ENCODE assay signal across 23 cellular contexts in the genomic region with DNA sequence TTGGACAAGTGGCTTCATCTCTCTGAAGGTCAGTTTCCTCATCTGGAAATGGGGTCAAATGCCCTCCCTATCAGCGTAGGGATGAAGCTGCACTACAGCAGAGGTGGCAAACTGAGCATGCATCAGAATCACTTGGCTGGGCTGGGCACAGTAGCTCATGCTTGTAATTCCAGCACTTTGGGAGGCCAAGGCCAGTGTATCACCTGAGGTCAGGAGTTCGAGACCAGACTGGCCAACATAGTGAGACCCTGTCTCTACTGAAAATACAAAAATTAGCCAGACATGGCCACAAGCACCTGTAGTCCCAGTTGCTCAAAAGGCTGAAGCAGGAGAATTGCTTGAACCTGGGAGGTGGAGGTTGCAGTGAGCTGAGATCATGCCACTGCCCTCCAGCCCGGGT. TPM values are rescaled to one million over a fixed set of nuclear protein-coding genes. Genes with fewer than 3 reads are reported as not detected.
"Had no signal": no experiment of that assay in that cellular context is flagged by ENCODE, and none has a peak within 500 bp of the region (broad histone marks: within the 10 kb centered on the region; RNA-seq: fewer than 3 reads in every experiment).

No MANE protein-coding gene starts in this region.

- H3K4me2 ChIP-seq: hepatocyte had no signal

- H3K4me3 Mint-ChIP-seq: effector memory CD8-positive, alpha-beta T cell; nephron progenitor cell; stimulated activated naive B cell treated with anti-CD40 and anti-IgM and Interleukin-4, amounts not matched to agents 10 μg/mL and 1 μg/mL and 100 μg/mL, for 72 hours; stimulated activated naive CD8-positive, alpha-beta T cell treated with anti-CD3 and anti-CD28 coated beads, Interleukin-15, amount 100 ng/mL, for 72 hours had no signal

- H3K27ac ChIP-seq: epithelial cell of prostate, esophagus squamous epithelium, foreskin keratinocyte, hepatocyte, psoas muscle, testis, tibial nerve had no signal

- H3K4me1 ChIP-seq: psoas muscle, testis had no signal

- DNase-seq: effector memory CD8-positive, alpha-beta T cell; esophagus squamous epithelium; foreskin keratinocyte; head of caudate nucleus; mammary epithelial cell; naive thymus-derived CD4-positive, alpha-beta T cell; nephron progenitor cell; psoas muscle; retina; stimulated activated CD4-positive, alpha-beta T cell treated with anti-CD3 and anti-CD28 coated beads, Interleukin-2, amount 100 ng/mL, for 24 hours; stimulated activated CD4-positive, alpha-beta T cell treated with anti-CD3 and anti-CD28 coated beads, Interleukin-4, amount 100 ng/mL, for 4 hours; stimulated activated naive B cell treated with anti-CD40 and anti-IgM and Interleukin-4, amounts not matched to agents 10 μg/mL and 1 μg/mL and 100 μg/mL, for 72 hours; stimulated activated naive CD8-positive, alpha-beta T cell treated with anti-CD3 and anti-CD28 coated beads, Interleukin-15, amount 100 ng/mL, for 72 hours; testis had no signal

- H3K36me3 Mint-ChIP-seq: naive thymus-derived CD4-positive, alpha-beta T cell; stimulated activated naive B cell treated with anti-CD40 and anti-IgM and Interleukin-4, amounts not matched to agents 10 μg/mL and 1 μg/mL and 100 μg/mL, for 72 hours had no signal

- H3K36me3 ChIP-seq: esophagus squamous epithelium, tibial nerve had no signal

- H3K4me3 ChIP-seq: esophagus squamous epithelium, hepatocyte, psoas muscle, skin epidermis, testis, tibial nerve had no signal

- H3K9me3 ChIP-seq: esophagus squamous epithelium, psoas muscle, testis, tibial nerve had no signal

- H3K27me3 ChIP-seq: foreskin keratinocyte, testis had no signal

- ATAC-seq: effector memory CD8-positive, alpha-beta T cell; foreskin keratinocyte; left lobe of liver; naive thymus-derived CD4-positive, alpha-beta T cell; psoas muscle; sciatic nerve; stimulated activated naive B cell treated with anti-CD40 and anti-IgM and Interleukin-4, amounts not matched to agents 10 μg/mL and 1 μg/mL and 100 μg/mL, for 72 hours; stimulated activated naive CD8-positive, alpha-beta T cell treated with anti-CD3 and anti-CD28 coated beads, Interleukin-15, amount 100 ng/mL, for 72 hours had no signal

- H3K27ac Mint-ChIP-seq: effector memory CD8-positive, alpha-beta T cell; nephron progenitor cell; stimulated activated naive B cell treated with anti-CD40 and anti-IgM and Interleukin-4, amounts not matched to agents 10 μg/mL and 1 μg/mL and 100 μg/mL, for 72 hours; stimulated activated naive CD8-positive, alpha-beta T cell treated with anti-CD3 and anti-CD28 coated beads, Interleukin-15, amount 100 ng/mL, for 72 hours had no signal

- H3K9me3 Mint-ChIP-seq: effector memory CD8-positive, alpha-beta T cell; nephron progenitor cell; stimulated activated naive B cell treated with anti-CD40 and anti-IgM and Interleukin-4, amounts not matched to agents 10 μg/mL and 1 μg/mL and 100 μg/mL, for 72 hours; stimulated activated naive CD8-positive, alpha-beta T cell treated with anti-CD3 and anti-CD28 coated beads, Interleukin-15, amount 100 ng/mL, for 72 hours had no signal

RNA-seq across cellular contexts. Expression of a gene that starts 6.7 kb away (rescaled TPM):
- polyA plus RNA-seq: naive thymus-derived CD4-positive, alpha-beta T cell had no signal

RNA-seq across cellular contexts. Expression of a gene that starts 27.0 kb away (rescaled TPM):
- total RNA-seq: esophagus squamous epithelium; left lobe of liver; lower leg skin; naive thymus-derived CD4-positive, alpha-beta T cell; psoas muscle; subcutaneous adipose tissue; ureter had no signal
- polyA plus RNA-seq: naive thymus-derived CD4-positive, alpha-beta T cell had no signal
